1 cellular context compared by ENCODE assay signal in the genomic region with DNA sequence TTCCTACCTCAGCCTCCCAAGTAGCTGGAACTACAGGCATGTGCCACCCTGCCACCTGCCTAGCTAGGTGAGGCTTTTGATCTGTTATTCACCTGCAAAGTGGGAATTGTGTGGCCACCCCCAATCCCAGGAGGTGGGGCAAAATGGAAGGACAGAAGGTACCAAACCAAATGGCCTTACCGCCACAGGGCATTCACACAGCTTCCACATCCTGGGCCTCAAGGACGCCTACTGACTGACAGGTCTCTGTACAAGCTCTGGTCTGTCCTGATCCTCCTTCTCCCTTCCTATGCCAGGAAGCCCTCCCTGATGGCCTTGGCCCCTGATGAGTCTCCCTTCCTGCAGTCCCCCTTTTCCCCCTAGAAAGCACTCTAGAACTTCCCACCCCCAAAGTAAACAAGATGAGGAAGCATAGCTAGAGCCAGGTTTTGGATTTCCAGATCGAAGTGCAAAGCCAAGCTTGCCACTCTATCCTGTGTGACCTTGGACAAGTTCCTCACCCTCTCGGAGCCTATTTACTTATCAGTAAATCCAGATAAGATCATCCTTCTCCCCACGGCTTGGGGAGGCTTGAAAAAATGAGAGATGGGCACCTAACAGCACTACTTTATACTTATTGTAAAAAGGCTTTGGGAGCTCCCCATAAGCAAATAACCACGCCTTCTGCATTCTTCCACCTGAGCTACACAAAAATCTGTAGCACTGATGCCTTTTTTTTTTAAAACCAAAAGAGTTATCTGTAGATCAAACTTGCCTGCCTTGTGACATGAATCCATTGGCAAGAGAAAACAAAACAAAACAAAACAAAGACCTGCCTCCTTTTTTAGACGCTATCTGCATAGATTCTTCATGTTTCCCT.
TF ChIP-seq lines count a peak whose summit lies in the region.

No MANE protein-coding gene starts in this region.

TF ChIP-seq in HepG2, 621 proteins besides CTCF, POLR2A, EP300 and RAD21 (continued from another document and continues in another):
- TF ChIP-seq, protein P1, sequence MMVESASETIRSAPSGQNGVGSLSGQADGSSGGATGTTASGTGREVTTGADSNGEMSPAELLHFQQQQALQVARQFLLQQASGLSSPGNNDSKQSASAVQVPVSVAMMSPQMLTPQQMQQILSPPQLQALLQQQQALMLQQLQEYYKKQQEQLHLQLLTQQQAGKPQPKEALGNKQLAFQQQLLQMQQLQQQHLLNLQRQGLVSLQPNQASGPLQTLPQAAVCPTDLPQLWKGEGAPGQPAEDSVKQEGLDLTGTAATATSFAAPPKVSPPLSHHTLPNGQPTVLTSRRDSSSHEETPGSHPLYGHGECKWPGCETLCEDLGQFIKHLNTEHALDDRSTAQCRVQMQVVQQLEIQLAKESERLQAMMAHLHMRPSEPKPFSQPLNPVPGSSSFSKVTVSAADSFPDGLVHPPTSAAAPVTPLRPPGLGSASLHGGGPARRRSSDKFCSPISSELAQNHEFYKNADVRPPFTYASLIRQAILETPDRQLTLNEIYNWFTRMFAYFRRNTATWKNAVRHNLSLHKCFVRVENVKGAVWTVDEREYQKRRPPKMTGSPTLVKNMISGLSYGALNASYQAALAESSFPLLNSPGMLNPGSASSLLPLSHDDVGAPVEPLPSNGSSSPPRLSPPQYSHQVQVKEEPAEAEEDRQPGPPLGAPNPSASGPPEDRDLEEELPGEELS (CRISPR knock-in tag; IDR thresholded peaks at IDR 0.05): peak; percentile 98
- TF ChIP-seq PRPF4 (IDR thresholded peaks at IDR 0.05; ENCODE audit: low read depth, low read length, poor library complexity, severe bottlenecking) (peak; percentile 26), ERF (CRISPR knock-in tag; IDR thresholded peaks at IDR 0.05) (peak; percentile 96), ZNF136 (CRISPR knock-in tag; IDR thresholded peaks at IDR 0.05; ENCODE audit: low read depth) (0 out of 2 replicates have a peak, but pooled peaks have one; percentile 88), NR2C2 (CRISPR knock-in tag; IDR thresholded peaks at IDR 0.05; ENCODE audit: borderline replicate concordance) (peak; percentile 86), ZNF253 (CRISPR knock-in tag; IDR thresholded peaks at IDR 0.05; ENCODE audit: borderline replicate concordance) (no peak), MEIS1 (CRISPR knock-in tag; IDR thresholded peaks at IDR 0.05; ENCODE audit: borderline replicate concordance) (peak; percentile 98), ZNF589 (CRISPR knock-in tag; conservative IDR thresholded peaks at IDR 0.05) (no peak), ZNF205 (CRISPR knock-in tag; IDR thresholded peaks at IDR 0.05) (no peak; the same call in 1 of the 2 replicates), HDAC1 (CRISPR knock-in tag; IDR thresholded peaks at IDR 0.05) (peak; percentile 99), TRIM22 (IDR thresholded peaks at IDR 0.05) (no peak), ZNF510 (CRISPR knock-in tag; IDR thresholded peaks at IDR 0.05; ENCODE audit: low read depth) (peak; percentile 93), GMEB2 (CRISPR knock-in tag; IDR thresholded peaks at IDR 0.05; ENCODE audit: low read depth) (0 out of 2 replicates have a peak, but pooled peaks have one; percentile 25), NR2F6 (IDR thresholded peaks at IDR 0.05) (peak; percentile 96), NR2F6 (CRISPR knock-in tag; IDR thresholded peaks at IDR 0.05) (peak; percentile 97), AGO2 (optimal IDR thresholded peaks at IDR 0.05; ENCODE audit: low read depth, low read length) (no peak), ZNF335 (CRISPR knock-in tag; IDR thresholded peaks at IDR 0.05) (no peak; the same call in 1 of the 2 replicates), SIN3B (IDR thresholded peaks at IDR 0.05; ENCODE audit: low read length) (no peak), ZNF484 (CRISPR knock-in tag; IDR thresholded peaks at IDR 0.05; ENCODE audit: borderline replicate concordance, low read depth) (no peak), ZSCAN20 (CRISPR knock-in tag; IDR thresholded peaks at IDR 0.05; ENCODE audit: borderline replicate concordance) (no peak), ZNF773 (CRISPR knock-in tag; IDR thresholded peaks at IDR 0.05; ENCODE audit: borderline replicate concordance) (no peak), STAT5B (CRISPR knock-in tag; IDR thresholded peaks at IDR 0.05) (0 out of 2 replicates have a peak, but pooled peaks have one; percentile 9), GTF3A (CRISPR knock-in tag; conservative IDR thresholded peaks at IDR 0.05) (peak; percentile 88; the same call in 1 of the 2 replicates), SCMH1 (CRISPR knock-in tag; IDR thresholded peaks at IDR 0.05; ENCODE audit: borderline replicate concordance) (no peak), DMTF1 (CRISPR knock-in tag; IDR thresholded peaks at IDR 0.05) (peak; percentile 82), MLLT10 (CRISPR knock-in tag; IDR thresholded peaks at IDR 0.05) (no peak), ZNF704 (CRISPR knock-in tag; IDR thresholded peaks at IDR 0.05; ENCODE audit: borderline replicate concordance) (0 out of 2 replicates have a peak, but pooled peaks have one; percentile 41), TGIF2 (CRISPR knock-in tag; IDR thresholded peaks at IDR 0.05) (no peak), ZBED4 (CRISPR knock-in tag; IDR thresholded peaks at IDR 0.05; ENCODE audit: borderline replicate concordance) (peak; percentile 57; the same call in 1 of the 2 replicates)
- TF ChIP-seq, protein P2, sequence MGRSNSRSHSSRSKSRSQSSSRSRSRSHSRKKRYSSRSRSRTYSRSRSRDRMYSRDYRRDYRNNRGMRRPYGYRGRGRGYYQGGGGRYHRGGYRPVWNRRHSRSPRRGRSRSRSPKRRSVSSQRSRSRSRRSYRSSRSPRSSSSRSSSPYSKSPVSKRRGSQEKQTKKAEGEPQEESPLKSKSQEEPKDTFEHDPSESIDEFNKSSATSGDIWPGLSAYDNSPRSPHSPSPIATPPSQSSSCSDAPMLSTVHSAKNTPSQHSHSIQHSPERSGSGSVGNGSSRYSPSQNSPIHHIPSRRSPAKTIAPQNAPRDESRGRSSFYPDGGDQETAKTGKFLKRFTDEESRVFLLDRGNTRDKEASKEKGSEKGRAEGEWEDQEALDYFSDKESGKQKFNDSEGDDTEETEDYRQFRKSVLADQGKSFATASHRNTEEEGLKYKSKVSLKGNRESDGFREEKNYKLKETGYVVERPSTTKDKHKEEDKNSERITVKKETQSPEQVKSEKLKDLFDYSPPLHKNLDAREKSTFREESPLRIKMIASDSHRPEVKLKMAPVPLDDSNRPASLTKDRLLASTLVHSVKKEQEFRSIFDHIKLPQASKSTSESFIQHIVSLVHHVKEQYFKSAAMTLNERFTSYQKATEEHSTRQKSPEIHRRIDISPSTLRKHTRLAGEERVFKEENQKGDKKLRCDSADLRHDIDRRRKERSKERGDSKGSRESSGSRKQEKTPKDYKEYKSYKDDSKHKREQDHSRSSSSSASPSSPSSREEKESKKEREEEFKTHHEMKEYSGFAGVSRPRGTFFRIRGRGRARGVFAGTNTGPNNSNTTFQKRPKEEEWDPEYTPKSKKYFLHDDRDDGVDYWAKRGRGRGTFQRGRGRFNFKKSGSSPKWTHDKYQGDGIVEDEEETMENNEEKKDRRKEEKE (IDR thresholded peaks at IDR 0.05): no peak
- TF ChIP-seq, protein P3, sequence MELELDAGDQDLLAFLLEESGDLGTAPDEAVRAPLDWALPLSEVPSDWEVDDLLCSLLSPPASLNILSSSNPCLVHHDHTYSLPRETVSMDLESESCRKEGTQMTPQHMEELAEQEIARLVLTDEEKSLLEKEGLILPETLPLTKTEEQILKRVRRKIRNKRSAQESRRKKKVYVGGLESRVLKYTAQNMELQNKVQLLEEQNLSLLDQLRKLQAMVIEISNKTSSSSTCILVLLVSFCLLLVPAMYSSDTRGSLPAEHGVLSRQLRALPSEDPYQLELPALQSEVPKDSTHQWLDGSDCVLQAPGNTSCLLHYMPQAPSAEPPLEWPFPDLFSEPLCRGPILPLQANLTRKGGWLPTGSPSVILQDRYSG (CRISPR knock-in tag; IDR thresholded peaks at IDR 0.05): no peak
- TF ChIP-seq, protein P4, sequence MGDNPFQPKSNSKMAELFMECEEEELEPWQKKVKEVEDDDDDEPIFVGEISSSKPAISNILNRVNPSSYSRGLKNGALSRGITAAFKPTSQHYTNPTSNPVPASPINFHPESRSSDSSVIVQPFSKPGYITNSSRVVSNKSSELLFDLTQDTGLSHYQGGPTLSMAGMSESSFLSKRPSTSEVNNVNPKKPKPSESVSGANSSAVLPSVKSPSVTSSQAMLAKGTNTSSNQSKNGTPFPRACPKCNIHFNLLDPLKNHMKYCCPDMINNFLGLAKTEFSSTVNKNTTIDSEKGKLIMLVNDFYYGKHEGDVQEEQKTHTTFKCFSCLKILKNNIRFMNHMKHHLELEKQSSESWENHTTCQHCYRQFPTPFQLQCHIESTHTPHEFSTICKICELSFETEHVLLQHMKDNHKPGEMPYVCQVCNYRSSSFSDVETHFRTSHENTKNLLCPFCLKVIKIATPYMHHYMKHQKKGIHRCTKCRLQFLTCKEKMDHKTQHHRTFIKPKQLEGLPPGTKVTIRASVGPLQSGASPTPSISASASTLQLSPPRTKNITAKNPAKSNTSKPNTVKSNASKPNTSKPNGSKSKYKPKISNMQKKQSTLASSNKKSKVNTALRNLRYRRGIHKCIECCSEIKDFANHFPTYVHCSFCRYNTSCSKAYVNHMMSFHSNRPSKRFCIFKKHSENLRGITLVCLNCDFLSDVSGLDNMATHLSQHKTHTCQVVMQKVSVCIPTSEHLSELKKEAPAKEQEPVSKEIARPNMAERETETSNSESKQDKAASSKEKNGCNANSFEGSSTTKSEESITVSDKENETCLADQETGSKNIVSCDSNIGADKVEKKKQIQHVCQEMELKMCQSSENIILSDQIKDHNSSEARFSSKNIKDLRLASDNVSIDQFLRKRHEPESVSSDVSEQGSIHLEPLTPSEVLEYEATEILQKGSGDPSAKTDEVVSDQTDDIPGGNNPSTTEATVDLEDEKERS (CRISPR knock-in tag; IDR thresholded peaks at IDR 0.05): peak; percentile 98
